9 cellular contexts compared by ENCODE assay signal in genomic region chr1:228100822-228101613, GRCh38. TPM values are rescaled to one million over a fixed set of nuclear protein-coding genes. Genes with fewer than 3 reads are reported as not detected.
DNase-seq lines count a peak whose midpoint lies in the region; ATAC-seq and TF ChIP-seq lines count a peak whose summit lies in the region.
"Had no signal": no experiment of that assay in that cellular context is flagged by ENCODE, and none has a peak within 500 bp of the region (broad histone marks: within the 10 kb centered on the region; RNA-seq: fewer than 3 reads in every experiment).

No MANE protein-coding gene starts in this region.

- no peak for ATAC-seq in gastrocnemius medialis
- no peak for ATAC-seq in HG02884 (IDR thresholded peaks at IDR 0.05; ENCODE audit: unreplicated experiment)

- H3K27me3 ChIP-seq in MM.1S (replicated peaks; ENCODE audit: insufficient read depth, low read length) = no peaks in the 10 kb centered on the region
- no peaks in the 10 kb centered on the region for H3K27me3 ChIP-seq in effector memory CD4-positive, alpha-beta T cell (replicated peaks; ENCODE audit: control insufficient read depth, insufficient read depth, low read length, poor library complexity, severe bottlenecking)
- no peaks in the 10 kb centered on the region for H3K27me3 ChIP-seq in gastrocnemius medialis
- H3K27me3 ChIP-seq: pancreas had no signal

- peak overlapping the region; percentile 1; the same call in 1 of the 2 replicates for H3K27ac ChIP-seq in MM.1S (ENCODE audit: low read length)
- H3K27ac ChIP-seq in effector memory CD4-positive, alpha-beta T cell (ENCODE audit: insufficient read depth, low read length, poor library complexity, severe bottlenecking) = peak overlapping the region; percentile 91
- peak overlapping the region in 3 of 4 donors; percentile 45 to 97 (median 81) for H3K27ac ChIP-seq in gastrocnemius medialis

- H4K20me1 ChIP-seq in MM.1S (ENCODE audit: insufficient read depth, low read length) = peaks cover 39% of the 10 kb centered on the region

- H3F3A ChIP-seq in MM.1S (ENCODE audit: insufficient read depth, low read length) = peaks cover 67% of the 10 kb centered on the region

- in situ Hi-C loops in gastrocnemius medialis (cut with MboI; ENCODE audit: low sequenced_read_pairs in 4 of 4) = no loop called here

- peak overlapping the region; percentile 59; the same call in 1 of the 2 replicates for H3K9ac ChIP-seq in MM.1S (ENCODE audit: low read length)

- DNase-seq in DMS53 (lab: John Stamatoyannopoulos, UW) = peak; percentile 33
- DNase-seq in DMS53 treated with DMSO at 0.1 percent for 48 hours (lab: John Stamatoyannopoulos, UW; ENCODE audit: unreplicated experiment) = no peak
- no peak for DNase-seq in MM.1S
- DNase-seq in effector memory CD4-positive, alpha-beta T cell = no peak
- no peak for DNase-seq in gastrocnemius medialis
- no peak for DNase-seq in midbrain (lab: John Stamatoyannopoulos, UW)
- DNase-seq in middle frontal gyrus (ENCODE audit: extremely low spot score, low spot score) = no peak

- peaks cover 16% of the 10 kb centered on the region; the same call in 1 of the 2 replicates for H3K36me3 ChIP-seq in MM.1S (replicated peaks; ENCODE audit: insufficient read depth, low read length)
- peaks cover 48% of the 10 kb centered on the region for H3K36me3 ChIP-seq in effector memory CD4-positive, alpha-beta T cell (ENCODE audit: control insufficient read depth, insufficient read depth, low read length)
- H3K36me3 ChIP-seq in gastrocnemius medialis = peaks cover 0 to 39% of the 10 kb centered on the region in 2 donors

- no peak for TF ChIP-seq CTCF in MM.1S (IDR thresholded peaks at IDR 0.05; ENCODE audit: low read length)
- no peak for TF ChIP-seq CTCF in gastrocnemius medialis (IDR thresholded peaks at IDR 0.05 in 4 of 5, conservative IDR thresholded peaks at IDR 0.05 in 1 of 5)

- peak overlapping the region; percentile 82 for H3K4me2 ChIP-seq in MM.1S (ENCODE audit: low read depth, low read length)

- no peak overlapping the region for H2AFZ ChIP-seq in MM.1S (ENCODE audit: low read length)

- H3K4me3 ChIP-seq in MM.1S (ENCODE audit: low read length) (peak overlapping the region; percentile 90; the same call in 1 of the 2 replicates), gastrocnemius medialis (no peak overlapping the region)
- peak overlapping the region; percentile 95 for H3K4me3 ChIP-seq in effector memory CD4-positive, alpha-beta T cell (ENCODE audit: insufficient read depth, low read depth, low read length, poor library complexity, severe bottlenecking)

- H3K9me3 ChIP-seq in MM.1S (replicated peaks; ENCODE audit: insufficient read depth, low read length) = no peaks in the 10 kb centered on the region
- no peaks in the 10 kb centered on the region for H3K9me3 ChIP-seq in effector memory CD4-positive, alpha-beta T cell (ENCODE audit: control insufficient read depth, low read length)
- no peaks in the 10 kb centered on the region for H3K9me3 ChIP-seq in gastrocnemius medialis
- H3K9me3 ChIP-seq: pancreas had no signal

- H3K79me2 ChIP-seq in MM.1S (ENCODE audit: low read length) = peaks cover 68% of the 10 kb centered on the region

- H3K4me1 ChIP-seq in MM.1S (ENCODE audit: low read length) (peaks cover 13% of the 10 kb centered on the region), gastrocnemius medialis (peaks cover 14 to 21% of the 10 kb centered on the region in 2 donors)
- H3K4me1 ChIP-seq in effector memory CD4-positive, alpha-beta T cell (ENCODE audit: control insufficient read depth, insufficient read depth, low read length, poor library complexity, severe bottlenecking) = peaks cover 9% of the 10 kb centered on the region

- intact Hi-C loops in gastrocnemius medialis (cut with DNase I; ENCODE audit: low total_unique reads) = loop anchor here (10.0 kb wide), 2 partner anchors 304 to 384 kb away; partner anchors contain the start of genes RNF187 and TRIM11

- no peaks in the 10 kb centered on the region for H3K9me2 ChIP-seq in MM.1S (replicated peaks; ENCODE audit: insufficient read depth, low read length)

- TF ChIP-seq POLR2A in gastrocnemius medialis (IDR thresholded peaks at IDR 0.05) = no peak

RNA-seq across cellular contexts. Expression of gene C1orf35, which starts 2.1 kb away (rescaled TPM):
- 10 to 100 TPM in 1 of 4 donors, 1 to 10 TPM in 3; 5.9 to 11.0 (median 7.8) TPM for total RNA-seq in gastrocnemius medialis

RNA-seq across cellular contexts. Expression of gene MRPL55, which starts 8.1 kb away (rescaled TPM):
- 100 to 1,000 TPM in 1 of 4 donors, 10 to 100 TPM in 3; 64.7 to 123 (median 74.2) TPM for total RNA-seq in gastrocnemius medialis

RNA-seq across cellular contexts. Expression of gene ARF1, which starts 18.5 kb away (rescaled TPM):
- 100 to 1,000 TPM; 234 to 422 (median 306) TPM for total RNA-seq in gastrocnemius medialis

RNA-seq across cellular contexts. Expression of gene GUK1, which starts 39.1 kb away (rescaled TPM):
- total RNA-seq in gastrocnemius medialis = 100 to 1,000 TPM; 161 to 230 (median 183) TPM

RNA-seq across cellular contexts. Expression of gene GJC2, which starts 48.7 kb away (rescaled TPM):
- under 1 TPM in 2 of 4 donors, not detected in 2; 0.26 to 0.64 TPM for total RNA-seq in gastrocnemius medialis

Comparison
In these comparisons a context has a peak if more than half of its experiments do, and no peak if none do; other contexts are left out.
1. H3K27ac ChIP-seq: peak in every context shown above with its lines; median percentile 91 in effector memory CD4-positive, alpha-beta T cell; 81 in gastrocnemius medialis; 1 in MM.1S.
2. H3K4me3 ChIP-seq: peak in MM.1S (single experiment) and effector memory CD4-positive, alpha-beta T cell (single experiment); none in gastrocnemius medialis (0 of 4).